Comparison of ENCODE assay signal across 1 cellular context in the genomic region with DNA sequence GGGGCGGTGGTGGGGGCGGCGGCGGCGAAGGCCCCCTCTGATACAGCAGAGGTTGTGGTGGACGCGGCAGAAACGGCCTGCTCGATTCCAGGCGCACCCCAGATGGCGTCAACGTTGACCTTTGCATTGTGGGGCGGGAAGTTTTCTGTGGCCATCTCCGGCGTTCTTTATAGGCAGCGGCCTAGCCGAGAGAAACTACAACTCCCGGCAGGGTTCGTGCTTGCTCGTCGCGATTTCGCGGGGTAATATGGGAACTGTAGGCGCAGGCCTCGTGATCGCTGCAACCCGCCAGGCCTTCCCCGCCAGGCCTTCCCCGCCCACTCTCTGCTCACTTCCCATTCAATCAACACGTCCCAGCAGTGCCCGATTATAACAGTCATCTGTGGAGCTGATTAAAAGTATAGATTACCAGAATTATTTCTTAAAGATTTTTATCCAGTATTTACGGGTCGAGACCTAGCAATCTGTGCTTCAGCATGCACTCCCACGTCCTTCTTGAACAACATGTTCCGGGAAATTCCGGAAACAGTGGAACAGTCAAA.
TF ChIP-seq lines count a peak whose summit lies in the region.

Gene BOD1, minus strand, starts transcription at position 74 of the 542 bp plus-strand sequence. CDS start 214 bp downstream, outside the sequence.

TF ChIP-seq in GM23338, 12 proteins besides CTCF, POLR2A, EP300 and RAD21 (continued from another document):
- TF ChIP-seq ZNF462 (CRISPR knock-in tag; IDR thresholded peaks at IDR 0.05) = no peak; the same call in 1 of the 2 replicates
- peak; percentile 99 for TF ChIP-seq CREB1 (CRISPR knock-in tag; IDR thresholded peaks at IDR 0.05; ENCODE audit: low read depth)
- TF ChIP-seq, protein P1, sequence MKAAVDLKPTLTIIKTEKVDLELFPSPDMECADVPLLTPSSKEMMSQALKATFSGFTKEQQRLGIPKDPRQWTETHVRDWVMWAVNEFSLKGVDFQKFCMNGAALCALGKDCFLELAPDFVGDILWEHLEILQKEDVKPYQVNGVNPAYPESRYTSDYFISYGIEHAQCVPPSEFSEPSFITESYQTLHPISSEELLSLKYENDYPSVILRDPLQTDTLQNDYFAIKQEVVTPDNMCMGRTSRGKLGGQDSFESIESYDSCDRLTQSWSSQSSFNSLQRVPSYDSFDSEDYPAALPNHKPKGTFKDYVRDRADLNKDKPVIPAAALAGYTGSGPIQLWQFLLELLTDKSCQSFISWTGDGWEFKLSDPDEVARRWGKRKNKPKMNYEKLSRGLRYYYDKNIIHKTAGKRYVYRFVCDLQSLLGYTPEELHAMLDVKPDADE (IDR thresholded peaks at IDR 0.05) = peak; percentile 99
- TF ChIP-seq ZNF114 (CRISPR knock-in tag; IDR thresholded peaks at IDR 0.05) = peak; percentile 98
- no peak for TF ChIP-seq EZH2 (IDR thresholded peaks at IDR 0.05; ENCODE audit: low read depth, unreplicated experiment)
- TF ChIP-seq STAT1 (IDR thresholded peaks at IDR 0.05; ENCODE audit: unreplicated experiment) = no peak
- TF ChIP-seq NANOG (IDR thresholded peaks at IDR 0.05; ENCODE audit: borderline replicate concordance) = no peak
